Comparison of ENCODE assay signal across 11 cellular contexts in genomic region chr13:98022210-98022609, GRCh38.
DNase-seq lines count a peak whose midpoint lies in the region; ATAC-seq lines count a peak whose summit lies in the region.
"Had no signal": no experiment of that assay in that cellular context is flagged by ENCODE, and none has a peak within 500 bp of the region (broad histone marks: within the 10 kb centered on the region; RNA-seq: fewer than 3 reads in every experiment).

No MANE protein-coding gene starts in this region.

- no peak for ATAC-seq in HG02623 (IDR thresholded peaks at IDR 0.05; ENCODE audit: unreplicated experiment)
- ATAC-seq: stimulated activated naive CD8-positive, alpha-beta T cell treated with anti-CD3 and anti-CD28 coated beads, Interleukin-15, amount 100 ng/mL, for 72 hours had no signal

- DNase-seq in AG20443 (ENCODE audit: low spot score) (peak; percentile 33), NCI-H446 treated with DMSO at 0.1 percent for 48 hours (lab: John Stamatoyannopoulos, UW) (peak; percentile 42), fibroblast of gingiva (ENCODE audit: low read depth) (peak; percentile 61), midbrain (lab: John Stamatoyannopoulos, UW) (peak; percentile 69), activated gamma-delta T cell treated with Interleukin-2 at 50 U/mL for 16 hours (no peak), NCI-H510A (lab: John Stamatoyannopoulos, UW) (no peak), NCI-H82 treated with DMSO at 0.1 percent for 48 hours (lab: John Stamatoyannopoulos, UW; ENCODE audit: unreplicated experiment) (no peak)
- DNase-seq: activated CD4-positive, alpha-beta T cell treated with anti-CD3 and anti-CD28 coated beads for 4 hours; central memory CD4-positive, alpha-beta T cell; stimulated activated naive CD8-positive, alpha-beta T cell treated with anti-CD3 and anti-CD28 coated beads, Interleukin-15, amount 100 ng/mL, for 72 hours had no signal

Comparison
In these comparisons a context has a peak if more than half of its experiments do, and no peak if none do; other contexts are left out.
1. DNase-seq: peak in AG20443 (single experiment), NCI-H446 treated with DMSO at 0.1 percent for 48 hours (single experiment), fibroblast of gingiva (single experiment) and midbrain (single experiment); none in activated gamma-delta T cell treated with Interleukin-2 at 50 U/mL for 16 hours (single experiment), NCI-H510A (single experiment) and NCI-H82 treated with DMSO at 0.1 percent for 48 hours (single experiment).